ENCODE assay signal across 1 cellular context in the genomic region with DNA sequence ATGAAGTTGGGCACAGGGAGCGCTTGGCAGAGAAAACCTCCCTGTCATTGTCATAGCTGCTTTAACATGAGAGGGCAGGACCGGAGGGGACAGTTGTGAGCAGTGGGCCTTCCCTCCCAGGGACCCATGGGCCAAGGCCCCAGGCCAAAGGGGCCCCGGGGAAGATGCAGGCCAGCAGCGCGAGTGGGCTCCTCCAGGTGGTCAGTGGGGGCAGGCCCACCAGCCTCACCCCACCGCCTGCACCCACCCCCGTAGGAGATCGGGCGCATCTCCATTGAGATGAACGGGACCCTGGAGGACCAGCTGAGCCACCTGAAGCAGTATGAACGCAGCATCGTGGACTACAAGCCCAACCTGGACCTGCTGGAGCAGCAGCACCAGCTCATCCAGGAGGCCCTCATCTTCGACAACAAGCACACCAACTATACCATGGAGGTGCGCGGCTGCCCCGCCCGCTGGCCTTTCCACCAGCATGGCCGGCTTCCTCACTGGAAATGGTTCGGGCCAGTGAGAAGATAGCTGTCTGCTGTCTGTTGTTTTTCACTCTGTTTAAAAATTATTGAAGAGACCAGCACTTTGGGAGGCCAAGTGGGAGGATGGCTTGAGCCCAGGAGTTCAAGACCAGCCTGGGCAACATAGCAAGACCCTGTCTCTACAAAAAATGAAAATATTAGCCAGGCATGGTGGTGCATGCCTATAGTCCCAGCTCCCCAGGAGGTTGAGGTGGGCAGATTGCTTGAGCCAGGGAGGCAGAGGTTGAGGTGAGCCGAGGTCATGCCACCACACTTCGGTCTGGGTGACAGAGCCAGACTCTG.
TF ChIP-seq lines count a peak whose summit lies in the region.

No MANE protein-coding gene starts in this region.

TF ChIP-seq in HepG2, 621 proteins besides CTCF, POLR2A, EP300 and RAD21:
- no peak for TF ChIP-seq CAMTA2 (CRISPR knock-in tag; IDR thresholded peaks at IDR 0.05; ENCODE audit: borderline replicate concordance)
- peak; percentile 3 for TF ChIP-seq RBM22 (optimal IDR thresholded peaks at IDR 0.05; ENCODE audit: low read length)
- TF ChIP-seq KMT2B (CRISPR knock-in tag; IDR thresholded peaks at IDR 0.05): no peak
- TF ChIP-seq HNRNPH1 (optimal IDR thresholded peaks at IDR 0.05; ENCODE audit: low read depth, low read length): no peak
- TF ChIP-seq TCF7 (IDR thresholded peaks at IDR 0.05; ENCODE audit: low read depth): no peak
- TF ChIP-seq AGO2 (optimal IDR thresholded peaks at IDR 0.05; ENCODE audit: low read depth, low read length): peak; percentile 76
